8 cellular contexts compared by ENCODE assay signal in genomic region chr5:44809956-44810276, GRCh38. TPM values are rescaled to one million over a fixed set of nuclear protein-coding genes. Genes with fewer than 3 reads are reported as not detected.
A peak's percentile ranks its signal among the peaks of the same experiment; 100 is the strongest.
DNase-seq lines count a peak whose midpoint lies in the region; ATAC-seq, FAIRE-seq and TF ChIP-seq lines count a peak whose summit lies in the region.

No MANE protein-coding gene starts in this region.

- DNase-seq in Calu3 (no peak), RWPE1 (ENCODE audit: low spot score) (no peak), esophagus muscularis mucosa (ENCODE audit: extremely low spot score) (no peak), GM19239 (ENCODE audit: insufficient read length, low spot score) (no peak), globus pallidus (ENCODE audit: low spot score) (no peak)

- H3K4me1 Mint-ChIP-seq in Calu3 (ENCODE audit: low read depth, unreplicated experiment) = peaks cover 17% of the 10 kb centered on the region

- H3K36me3 ChIP-seq in esophagus muscularis mucosa = peaks cover 9 to 34% (median 20%) of the 10 kb centered on the region in 4 donors
- no peaks in the 10 kb centered on the region for H3K36me3 ChIP-seq in parathyroid adenoma (ENCODE audit: control insufficient read depth, insufficient read depth, low read length)

- no peaks in the 10 kb centered on the region for H3K27me3 ChIP-seq in esophagus muscularis mucosa
- H3K27me3 ChIP-seq in parathyroid adenoma (ENCODE audit: control insufficient read depth, insufficient read depth, low read length) = no peaks in the 10 kb centered on the region

- peaks cover 6% of the 10 kb centered on the region for H3K79me2 ChIP-seq in parathyroid adenoma

- no TSS peak for BruUV-seq in Calu3 (replicated peaks; lab: Mats Ljungman, UMichigan)

- peaks cover 44% of the 10 kb centered on the region for H3K36me3 Mint-ChIP-seq in Calu3 (ENCODE audit: insufficient read depth, unreplicated experiment)

- no peak for TF ChIP-seq POLR2A in esophagus muscularis mucosa (IDR thresholded peaks at IDR 0.05; ENCODE audit: low read depth)

- CTCF ChIA-PET in Calu3 (lab: Charles Lee) = no interaction called here
- CTCF ChIA-PET in RWPE1 (lab: Yijun Ruan, JAX) = no interaction called here

- no peak for TF ChIP-seq CTCF in Calu3 (IDR thresholded peaks at IDR 0.05; ENCODE audit: unreplicated experiment)
- no peak for TF ChIP-seq CTCF in RWPE1 (conservative IDR thresholded peaks at IDR 0.05; ENCODE audit: low read depth)
- no peak for TF ChIP-seq CTCF in esophagus muscularis mucosa (IDR thresholded peaks at IDR 0.05)
- no peak for TF ChIP-seq CTCF in parathyroid adenoma (IDR thresholded peaks at IDR 0.05)

- H3K27ac Mint-ChIP-seq in Calu3 (ENCODE audit: unreplicated experiment) = peak overlapping the region; percentile 97

- no peak for TF ChIP-seq EP300 in esophagus muscularis mucosa (IDR thresholded peaks at IDR 0.05)

- no peak for FAIRE-seq in GM19239 (lab: Jason Lieb, UNC)

- H3K27me3 Mint-ChIP-seq in Calu3 (ENCODE audit: unreplicated experiment) = no peaks in the 10 kb centered on the region

- intact Hi-C loops in Calu3 (cut with micrococcal nuclease; ENCODE audit: unreplicated experiment) = loop anchor here (5.0 kb wide), 1 partner anchor 67 kb away; no protein-coding TSS in a partner anchor
- intact Hi-C loops in esophagus muscularis mucosa (cut with DNase I) = no loop called here

- POLR2A ChIA-PET in RWPE1 (lab: Yijun Ruan, JAX; ENCODE audit: low non-redundant PET) = no interaction called here

- no peaks in the 10 kb centered on the region for H3K9me3 ChIP-seq in esophagus muscularis mucosa
- no peaks in the 10 kb centered on the region for H3K9me3 ChIP-seq in parathyroid adenoma (ENCODE audit: control insufficient read depth, low read length)

- H3K9me3 Mint-ChIP-seq in Calu3 (ENCODE audit: low read depth, unreplicated experiment) = peaks cover 3% of the 10 kb centered on the region

- ATAC-seq in GM21367 (IDR thresholded peaks at IDR 0.05; ENCODE audit: unreplicated experiment) (no peak), GM18870 (IDR thresholded peaks at IDR 0.05; ENCODE audit: unreplicated experiment) (no peak)

- peak overlapping the region; percentile 88 for H3K4me2 ChIP-seq in parathyroid adenoma (ENCODE audit: low read length)

- 13% methylated on average over 8 of the region's 8 CpGs for WGBS in esophagus muscularis mucosa

- H3K4me1 ChIP-seq in esophagus muscularis mucosa (peaks cover 13 to 28% (median 25%) of the 10 kb centered on the region in 4 donors), parathyroid adenoma (no peaks in the 10 kb centered on the region)

- H3K4me3 ChIP-seq in esophagus muscularis mucosa (peak overlapping the region; percentile 79 to 92 (median 90)), parathyroid adenoma (ENCODE audit: low read depth, low read length) (peak overlapping the region; percentile 85)

- no peak overlapping the region for H3K9ac ChIP-seq in parathyroid adenoma

- H3K27ac ChIP-seq in RWPE1 (peak overlapping the region; percentile 87), esophagus muscularis mucosa (replicated peaks in 1 of 4) (peak overlapping the region; percentile 86 to 93 (median 88)), parathyroid adenoma (peak overlapping the region; percentile 90)

- H2AFZ ChIP-seq in parathyroid adenoma = peak overlapping the region; percentile 98

- peak overlapping the region; percentile 97 for H3K4me3 Mint-ChIP-seq in Calu3 (ENCODE audit: low read depth, unreplicated experiment)

RNA-seq across cellular contexts. Expression of gene MRPS30, which starts 1.2 kb away (rescaled TPM):
- total RNA-seq in Calu3 (2022) (66.6 and 67.6 TPM in 2 replicates), esophagus muscularis mucosa (10 to 100 TPM; 47.8 to 56.3 (median 53.1) TPM)
